19 cellular contexts compared by ENCODE assay signal in the genomic region with DNA sequence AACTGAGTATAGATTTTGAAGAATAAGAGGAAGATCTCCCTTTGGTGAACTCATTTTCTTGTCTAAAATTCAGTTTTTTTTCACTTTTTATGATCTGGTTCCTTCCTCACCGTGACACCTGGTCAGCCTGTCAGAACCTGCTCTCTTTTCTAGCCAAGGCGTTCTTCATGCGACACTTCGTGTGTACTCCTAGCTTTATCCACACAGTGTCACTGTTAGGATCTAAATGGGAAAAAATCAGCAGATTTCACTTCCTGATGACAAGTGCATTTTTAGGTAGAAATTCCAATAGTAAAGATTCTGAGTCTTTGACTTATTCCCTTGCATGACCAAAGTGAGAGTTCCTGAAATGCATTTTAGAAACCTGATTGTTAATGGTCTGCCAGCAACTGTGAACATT.
A peak's percentile ranks its signal among the peaks of the same experiment; 100 is the strongest.
DNase-seq lines count a peak whose midpoint lies in the region; ATAC-seq, FAIRE-seq and TF ChIP-seq lines count a peak whose summit lies in the region.
"Had no signal": no experiment of that assay in that cellular context is flagged by ENCODE, and none has a peak within 500 bp of the region (broad histone marks: within the 10 kb centered on the region; RNA-seq: fewer than 3 reads in every experiment).

No MANE protein-coding gene starts in this region.

- POLR2A ChIA-PET in H1 (lab: Charles Lee; ENCODE audit: partially characterized antibody): no interaction called here
- POLR2A ChIA-PET in HEK293T (lab: Yijun Ruan, JAX): no interaction called here

- no peaks in the 10 kb centered on the region for H3K27me3 Mint-ChIP-seq in H9 (ENCODE audit: low read depth)
- H3K27me3 Mint-ChIP-seq: CD4-positive, alpha-beta memory T cell; T-helper 17 cell had no signal

- no peak overlapping the region for H3K9ac ChIP-seq in H9 (ENCODE audit: extremely low read depth, insufficient read length, low read length)
- no peak overlapping the region for H3K9ac ChIP-seq in H1 (replicated peaks in 1 of 4; ENCODE audit: extremely low read depth in 1 of 4, low read depth in 3 of 4, low read length in 3 of 4)
- H3K9ac ChIP-seq in neural cell (ENCODE audit: low read length): no peak overlapping the region

- H3K4me3 Mint-ChIP-seq in H9: no peak overlapping the region
- H3K4me3 Mint-ChIP-seq: CD4-positive, alpha-beta memory T cell; T-helper 17 cell had no signal

- H3K27ac ChIP-seq in H9 (ENCODE audit: insufficient read length, low read depth, low read length) (no peak overlapping the region), H1 (ENCODE audit: low read depth, low read length) (no peak overlapping the region), neural cell (ENCODE audit: low read length) (no peak overlapping the region)

- H2BK120ac ChIP-seq in H9 (ENCODE audit: low read depth, low read length, poor library complexity, severe bottlenecking) (no peak overlapping the region), H1 (replicated peaks; ENCODE audit: low read depth, low read length) (no peak overlapping the region)

- H3K4me1 Mint-ChIP-seq in H9: no peaks in the 10 kb centered on the region
- H3K4me1 Mint-ChIP-seq: CD4-positive, alpha-beta memory T cell; T-helper 17 cell had no signal

- H3K27me3 ChIP-seq in H9 (ENCODE audit: insufficient read depth, low read length): no peaks in the 10 kb centered on the region
- H3K27me3 ChIP-seq in H1 (replicated peaks in 1 of 4; ENCODE audit: control insufficient read depth in 3 of 4, extremely low read depth in 1 of 4, insufficient read depth in 3 of 4, low read length in 3 of 4): no peaks in the 10 kb centered on the region
- H3K27me3 ChIP-seq in neural cell (ENCODE audit: insufficient read depth, low read depth, low read length): no peaks in the 10 kb centered on the region
- H3K27me3 ChIP-seq: BE2C had no signal

- no peak overlapping the region for H2AFZ ChIP-seq in H9 (ENCODE audit: low read length)
- no peak overlapping the region for H2AFZ ChIP-seq in H1 (ENCODE audit: low read length)
- H2AFZ ChIP-seq in neural cell (ENCODE audit: low read depth, low read length): no peak overlapping the region

- H3K4me1 ChIP-seq in H9 (ENCODE audit: insufficient read depth, low read length) (no peaks in the 10 kb centered on the region), H1 (replicated peaks in 1 of 4; ENCODE audit: control insufficient read depth in 3 of 4, insufficient read depth in 4 of 4, low read length in 3 of 4) (no peaks in the 10 kb centered on the region)
- H3K4me1 ChIP-seq: BE2C, HAP-1 had no signal

- DNase-seq in H9: no peak
- peak; percentile 53 for DNase-seq in NCI-H69 (lab: John Stamatoyannopoulos, UW)
- DNase-seq in H1 (ENCODE audit: low read depth in 1 of 2, low spot score in 2 of 2): no peak
- no peak for DNase-seq in mucosa of gallbladder (ENCODE audit: low spot score)
- no peak for DNase-seq in HEK293T (ENCODE audit: extremely low spot score)
- DNase-seq: BE2C; CD4-positive, alpha-beta memory T cell; GF-D8; KBM-7; NCI-H1436 treated with DMSO at 0.1 percent for 48 hours; NCI-H2029 treated with DMSO at 0.1 percent for 48 hours; NCI-H510A treated with DMSO at 0.1 percent for 48 hours; RPMI8226; T-helper 17 cell had no signal

- H3K56ac ChIP-seq in H9 (ENCODE audit: insufficient read length, low read depth, low read length) (no peak overlapping the region), H1 (replicated peaks; ENCODE audit: insufficient read length, low read depth, low read length) (no peak overlapping the region)

- H2BK5ac ChIP-seq in H9 (ENCODE audit: insufficient read length, low read length): no peak overlapping the region
- no peak overlapping the region for H2BK5ac ChIP-seq in H1 (ENCODE audit: low read depth, low read length)

- TF ChIP-seq RAD21 in H1 (IDR thresholded peaks at IDR 0.05 in 1 of 2, conservative IDR thresholded peaks at IDR 0.05 in 1 of 2; ENCODE audit: low read depth in 2 of 2, low read length in 2 of 2): peak; percentile 62 to 66
- TF ChIP-seq RAD21 in neural cell (conservative IDR thresholded peaks at IDR 0.05): peak; percentile 41

- TF ChIP-seq EP300 in H1 (IDR thresholded peaks at IDR 0.05; ENCODE audit: borderline replicate concordance in 1 of 2, low read depth in 2 of 2, low read length in 2 of 2): no peak
- TF ChIP-seq EP300 in neural cell (conservative IDR thresholded peaks at IDR 0.05; ENCODE audit: poor library complexity, severe bottlenecking): no peak

- H2BK12ac ChIP-seq in H9 (ENCODE audit: insufficient read length, low read depth, low read length): no peak overlapping the region
- no peak overlapping the region for H2BK12ac ChIP-seq in H1 (ENCODE audit: low read depth, low read length)

- H3K79me2 ChIP-seq in H9 (ENCODE audit: insufficient read depth, low read length) (no peaks in the 10 kb centered on the region), H1 (ENCODE audit: control insufficient read depth in 1 of 2, insufficient read depth in 2 of 2, low read length in 2 of 2) (no peaks in the 10 kb centered on the region), neural cell (replicated peaks; ENCODE audit: insufficient read depth, low read length) (no peaks in the 10 kb centered on the region)

- H4K8ac ChIP-seq in H9 (replicated peaks; ENCODE audit: insufficient read length, low read depth, low read length) (no peak overlapping the region), H1 (ENCODE audit: extremely low read depth, insufficient read depth, low read length) (no peak overlapping the region)

- H4K20me1 ChIP-seq in H9 (ENCODE audit: control insufficient read depth, insufficient read depth, insufficient read length): no peaks in the 10 kb centered on the region
- no peaks in the 10 kb centered on the region for H4K20me1 ChIP-seq in H1 (replicated peaks in 1 of 2; ENCODE audit: control insufficient read depth in 1 of 2, insufficient read depth in 2 of 2, low read length in 2 of 2)
- H4K20me1 ChIP-seq in neural cell (ENCODE audit: insufficient read depth): no peaks in the 10 kb centered on the region

- H3K9me2 ChIP-seq in neural cell (ENCODE audit: insufficient read depth, low read length): no peaks in the 10 kb centered on the region

- H3K4me3 ChIP-seq in H1 (ENCODE audit: extremely low read depth in 1 of 4, insufficient read depth in 2 of 4, low read depth in 3 of 4, low read length in 4 of 4) (no peak overlapping the region), neural cell (ENCODE audit: low read length) (no peak overlapping the region)
- H3K4me3 ChIP-seq: HAP-1 had no signal

- CTCF ChIA-PET in H1 (lab: Charles Lee; ENCODE audit: partially characterized antibody): interaction anchor here (0.7 to 1.9 kb wide), 6 partner anchors 12 to 415 kb away, joined by 3 to 5 read pairs (median 4); no protein-coding TSS in a partner anchor
- CTCF ChIA-PET in HEK293T (lab: Yijun Ruan, JAX): interaction anchor here (0.5 kb wide), 1 partner anchor 370 kb away, joined by 5 read pairs; no protein-coding TSS in a partner anchor

- TF ChIP-seq CTCF in H9 (conservative IDR thresholded peaks at IDR 0.05): peak; percentile 49
- peak in 2 of 3 experiments; percentile 17 to 41; a peak in 2 of 4 replicates for TF ChIP-seq CTCF in H1 (IDR thresholded peaks at IDR 0.05; ENCODE audit: control extremely low read depth in 1 of 3, insufficient read depth in 1 of 3, low read depth in 1 of 3, low read length in 3 of 3)
- peak; percentile 41 for TF ChIP-seq CTCF in neural cell (IDR thresholded peaks at IDR 0.05; ENCODE audit: poor library complexity, severe bottlenecking)

- no peak for ATAC-seq in HG03460 (IDR thresholded peaks at IDR 0.05; ENCODE audit: unreplicated experiment)
- ATAC-seq: T-helper 17 cell had no signal

- WGBS in H9 (ENCODE audit: extremely low coverage, insufficient read length, low lambda C conversion rate): no CpG with 5 or more reads among the region's 4 CpGs
- WGBS in H1 (ENCODE audit: extremely low coverage in 1 of 2, insufficient coverage in 1 of 2, insufficient read length in 1 of 2, insufficient replicate concordance in 2 of 2, low coverage in 1 of 2, low lambda C conversion rate in 2 of 2, missing lambda C conversion rate in 1 of 2), 2 experiments: 77% methylated on average over 4 of the region's 4 CpGs; no CpG with 5 or more reads in 1 of the 2 experiments

- H4K5ac ChIP-seq in H9 (ENCODE audit: insufficient read length, low read depth, low read length) (no peak overlapping the region), H1 (ENCODE audit: insufficient read length, low read depth, low read length) (no peak overlapping the region)

- H4K91ac ChIP-seq in H9 (ENCODE audit: insufficient read length, low read depth, low read length) (no peak overlapping the region), H1 (replicated peaks; ENCODE audit: insufficient read length, low read length) (no peak overlapping the region)

- H3K9me3 Mint-ChIP-seq in H9: no peaks in the 10 kb centered on the region
- H3K9me3 Mint-ChIP-seq: CD4-positive, alpha-beta memory T cell had no signal

- no peaks in the 10 kb centered on the region for H3K36me3 Mint-ChIP-seq in H9 (ENCODE audit: insufficient read depth in 1 of 3, low read depth in 3 of 3)
- H3K36me3 Mint-ChIP-seq: CD4-positive, alpha-beta memory T cell had no signal

- no peak overlapping the region for H3K4ac ChIP-seq in H9 (ENCODE audit: low read depth, low read length)
- H3K4ac ChIP-seq in H1 (replicated peaks; ENCODE audit: insufficient read length, low read depth, low read length): no peak overlapping the region

- H3K23ac ChIP-seq in H9 (ENCODE audit: insufficient read length, low read depth, low read length) (no peak overlapping the region), H1 (ENCODE audit: insufficient read length) (no peak overlapping the region)

- no peak for TF ChIP-seq POLR2A in H1 (IDR thresholded peaks at IDR 0.05; ENCODE audit: control extremely low read depth in 1 of 2, low read depth in 2 of 2, low read length in 2 of 2)

- no peak overlapping the region for H3T11ph ChIP-seq in H9 (ENCODE audit: low read length)

- H2BK15ac ChIP-seq in H9 (ENCODE audit: low read depth, low read length) (no peak overlapping the region), H1 (ENCODE audit: low read length) (no peak overlapping the region)

- H3K36me3 ChIP-seq in H1 (ENCODE audit: control insufficient read depth in 2 of 4, insufficient read depth in 4 of 4, low read length in 3 of 4) (no peaks in the 10 kb centered on the region), neural cell (ENCODE audit: insufficient read depth, low read length) (no peaks in the 10 kb centered on the region)
- H3K36me3 ChIP-seq: BE2C, HAP-1 had no signal

- H3K27ac Mint-ChIP-seq in H9: no peak overlapping the region
- H3K27ac Mint-ChIP-seq: CD4-positive, alpha-beta memory T cell; T-helper 17 cell had no signal

- no peak overlapping the region for H3K18ac ChIP-seq in H9 (ENCODE audit: insufficient read length, low read depth, low read length)
- no peak overlapping the region for H3K18ac ChIP-seq in H1 (ENCODE audit: extremely low read depth, low read length)

- H3K23me2 ChIP-seq in H9 (ENCODE audit: insufficient read length, low read depth, low read length, poor library complexity, severe bottlenecking) (no peaks in the 10 kb centered on the region), H1 (ENCODE audit: low read depth, low read length) (no peaks in the 10 kb centered on the region)

- no peaks in the 10 kb centered on the region for H3K79me1 ChIP-seq in H9 (ENCODE audit: insufficient read depth, low read depth, low read length, poor library complexity, severe bottlenecking)
- no peaks in the 10 kb centered on the region for H3K79me1 ChIP-seq in H1 (ENCODE audit: low read depth, low read length)

- H2AK5ac ChIP-seq in H9 (ENCODE audit: insufficient read length, low read length) (no peak overlapping the region), H1 (ENCODE audit: low read depth, low read length) (no peak overlapping the region)

- H3K4me2 ChIP-seq in H9 (ENCODE audit: insufficient read depth, insufficient read length, low read length): no peak overlapping the region
- no peak overlapping the region for H3K4me2 ChIP-seq in H1 (ENCODE audit: insufficient read depth in 1 of 2, low read depth in 2 of 2, low read length in 2 of 2)
- H3K4me2 ChIP-seq in neural cell (ENCODE audit: low read length): no peak overlapping the region

- FAIRE-seq in H1 (lab: Jason Lieb, UNC): peak; percentile 58
- FAIRE-seq: GM12891, GM18507 had no signal

- H3K9me3 ChIP-seq in H9 (ENCODE audit: control insufficient read depth, low read depth, low read length): no peaks in the 10 kb centered on the region
- H3K9me3 ChIP-seq in H1 (ENCODE audit: insufficient read depth in 2 of 2, low read depth in 1 of 2, low read length in 1 of 2): no peaks in the 10 kb centered on the region
- no peaks in the 10 kb centered on the region for H3K9me3 ChIP-seq in neural cell (ENCODE audit: low read length)
- H3K9me3 ChIP-seq: BE2C, HAP-1 had no signal

- H3K14ac ChIP-seq in H9 (ENCODE audit: insufficient read depth, low read length): no peak overlapping the region
- H3K14ac ChIP-seq in H1 (ENCODE audit: insufficient read length): no peak overlapping the region

- H2BK20ac ChIP-seq in H9 (ENCODE audit: low read depth, low read length, poor library complexity, severe bottlenecking) (no peak overlapping the region), H1 (ENCODE audit: low read length) (no peak overlapping the region)

- no peaks in the 10 kb centered on the region for H3F3A ChIP-seq in neural cell (ENCODE audit: insufficient read depth, low read length, poor library complexity, severe bottlenecking)
